14 cellular contexts compared by ENCODE assay signal in genomic region chr16:83068686-83069085, GRCh38.
DNase-seq lines count a peak whose midpoint lies in the region; TF ChIP-seq lines count a peak whose summit lies in the region.
"Had no signal": no experiment of that assay in that cellular context is flagged by ENCODE, and none has a peak within 500 bp of the region (broad histone marks: within the 10 kb centered on the region; RNA-seq: fewer than 3 reads in every experiment).

No MANE protein-coding gene starts in this region.

- in situ Hi-C loops in SK-MEL-5 (cut with HindIII; ENCODE audit: low pct_unique_long_range_greater_than_20kb, low sequenced_read_pairs) (no loop called here), GM13976 (cut with MboI; ENCODE audit: low sequenced_read_pairs, unreplicated experiment) (no loop called here)

- peak; percentile 18 for DNase-seq in NCI-H748 (lab: John Stamatoyannopoulos, UW; ENCODE audit: unreplicated experiment)
- no peak for DNase-seq in NCI-H748 treated with DMSO at 0.1 percent for 48 hours (lab: John Stamatoyannopoulos, UW)
- DNase-seq in SK-MEL-5 (ENCODE audit: low read depth, low spot score), result peak; percentile 15
- DNase-seq in fibroblast of the aortic adventitia (ENCODE audit: low read depth), result peak; percentile 67
- DNase-seq in smooth muscle cell of the brain vasculature (ENCODE audit: low read depth, low spot score), result peak; percentile 12
- no peak for DNase-seq in stimulated activated CD4-positive, alpha-beta T cell treated with anti-CD3 and anti-CD28 coated beads, Interleukin-4, amount 100 ng/mL, for 1 hour
- DNase-seq in SHP77 treated with DMSO at 0.1 percent for 48 hours (lab: John Stamatoyannopoulos, UW), result no peak
- DNase-seq in GM13976 (ENCODE audit: low spot score), result no peak
- DNase-seq: activated CD8-positive, alpha-beta T cell treated with anti-CD3 and anti-CD28 coated beads for 36 hours; left ventricle myocardium superior; NCI-H524 treated with DMSO at 0.1 percent for 48 hours; SW 1271 had no signal

- H3K4me3 ChIP-seq in fibroblast of the aortic adventitia (ENCODE audit: low read depth, low read length), result no peak overlapping the region
- H3K4me3 ChIP-seq: A549, vagina had no signal

- TF ChIP-seq CTCF in fibroblast of the aortic adventitia (IDR thresholded peaks at IDR 0.05; ENCODE audit: insufficient read depth, low read length), result peak; percentile 29
- no peak for TF ChIP-seq CTCF in GM13976 (IDR thresholded peaks at IDR 0.05; ENCODE audit: borderline replicate concordance, control extremely low read depth, extremely low read depth, insufficient read depth, missing control alignments)

Comparison
In these comparisons a context has a peak if more than half of its experiments do, and no peak if none do; other contexts are left out.
1. DNase-seq: peak in NCI-H748 (single experiment), SK-MEL-5 (single experiment), fibroblast of the aortic adventitia (single experiment) and smooth muscle cell of the brain vasculature (single experiment); none in NCI-H748 treated with DMSO at 0.1 percent for 48 hours (single experiment), stimulated activated CD4-positive, alpha-beta T cell treated with anti-CD3 and anti-CD28 coated beads, Interleukin-4, amount 100 ng/mL, for 1 hour (single experiment), SHP77 treated with DMSO at 0.1 percent for 48 hours (single experiment) and GM13976 (single experiment).